8 cellular contexts compared by ENCODE assay signal in the genomic region with DNA sequence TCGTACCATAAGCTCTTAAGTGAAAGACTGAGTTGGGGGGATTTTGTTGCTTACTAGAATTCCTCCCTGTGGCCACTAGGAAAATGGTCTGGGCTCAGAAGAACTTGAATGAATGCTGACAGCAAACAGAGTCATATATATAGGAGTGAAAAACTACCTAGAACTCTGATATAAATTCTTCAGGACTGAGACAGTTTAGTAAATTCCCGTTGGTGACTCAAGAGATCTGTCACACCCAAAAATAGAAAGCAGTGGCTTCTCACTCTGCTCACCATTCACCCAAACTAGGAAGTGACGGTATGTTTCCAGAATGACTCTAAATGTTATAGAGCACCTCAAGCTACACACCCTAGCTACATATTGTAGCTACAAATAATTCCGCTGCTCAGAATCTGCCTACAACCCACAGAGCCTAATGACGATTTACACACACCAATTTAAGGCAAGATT.
DNase-seq lines count a peak whose midpoint lies in the region; ATAC-seq and TF ChIP-seq lines count a peak whose summit lies in the region.

No MANE protein-coding gene starts in this region.

- H3K27me3 ChIP-seq in SJSA1 (replicated peaks) = no peaks in the 10 kb centered on the region
- no peaks in the 10 kb centered on the region for H3K27me3 ChIP-seq in foreskin keratinocyte

- TF ChIP-seq CTCF in AG09309 (IDR thresholded peaks at IDR 0.05; ENCODE audit: control insufficient read depth, insufficient read depth, low read depth, low read length, missing control alignments) = peak; percentile 23
- TF ChIP-seq CTCF in foreskin keratinocyte (conservative IDR thresholded peaks at IDR 0.05) = peak; percentile 50

- DNase-seq in AG09309 (ENCODE audit: low read depth) (peak; percentile 43), SJSA1 (ENCODE audit: low read depth in 1 of 2, low spot score in 2 of 2) (peak; percentile 84 to 96), foreskin keratinocyte (peak; percentile 92 to 97), ureter (ENCODE audit: low spot score) (no peak), DMS53 treated with DMSO at 0.1 percent for 48 hours (lab: John Stamatoyannopoulos, UW; ENCODE audit: unreplicated experiment) (no peak), midbrain (lab: John Stamatoyannopoulos, UW) (no peak)

- H3K36me3 ChIP-seq in SJSA1 = no peaks in the 10 kb centered on the region; the same call in 1 of the 2 replicates

- H3K4me1 ChIP-seq in SJSA1 (replicated peaks) (peaks cover 48% of the 10 kb centered on the region), foreskin keratinocyte (peaks cover 44% of the 10 kb centered on the region)

- no peaks in the 10 kb centered on the region for H3K9me3 ChIP-seq in SJSA1 (replicated peaks)

- no peak overlapping the region for H3K4me3 ChIP-seq in AG09309 (ENCODE audit: control insufficient read depth, low read depth, low read length)
- peak overlapping the region; percentile 30 for H3K4me3 ChIP-seq in SJSA1

- ATAC-seq in GM18868 (IDR thresholded peaks at IDR 0.05; ENCODE audit: unreplicated experiment) = peak; percentile 93
- peak; percentile 97 for ATAC-seq in HG03039 (IDR thresholded peaks at IDR 0.05; ENCODE audit: unreplicated experiment)
- ATAC-seq in foreskin keratinocyte = peak; percentile 89

- H3K27ac ChIP-seq in SJSA1 (peak overlapping the region; percentile 94), foreskin keratinocyte (peak overlapping the region; percentile 67)

Comparison
In these comparisons a context has a peak if more than half of its experiments do, and no peak if none do; other contexts are left out.
1. DNase-seq: peak in AG09309 (single experiment), SJSA1 (2 of 2) and foreskin keratinocyte (2 of 2); none in ureter (single experiment), DMS53 treated with DMSO at 0.1 percent for 48 hours (single experiment) and midbrain (single experiment).
2. Peak in every context shown above with its lines, with median percentiles within 50 percentile points of each other: ATAC-seq.